In the genomic region with DNA sequence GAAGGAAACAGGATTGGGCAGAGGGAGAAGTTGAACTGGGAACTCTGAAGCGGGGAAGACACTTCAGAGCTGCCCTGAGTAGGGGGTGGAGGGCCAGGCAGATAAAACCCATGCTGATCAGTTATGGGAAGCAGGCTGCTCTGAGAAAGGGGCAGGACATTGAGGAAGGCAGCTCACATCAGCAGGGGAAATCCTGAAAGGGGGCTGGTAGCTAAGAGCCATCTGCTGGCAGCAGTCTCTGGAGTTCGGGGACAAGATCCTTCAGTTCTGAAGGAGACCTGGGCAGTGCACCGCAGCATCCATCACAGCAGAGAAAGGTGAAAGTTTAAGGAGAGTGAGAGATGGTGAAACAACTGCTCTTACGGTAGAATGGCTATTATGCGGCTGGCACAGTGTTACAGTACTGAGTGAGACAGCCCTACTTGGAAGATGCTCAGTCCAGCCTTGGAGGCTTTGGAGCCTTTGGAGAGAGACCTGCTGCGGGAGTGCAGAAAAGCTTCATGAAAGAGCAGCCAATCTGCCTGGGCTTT, we compare ENCODE assay signal across 19 cellular contexts. TPM values are rescaled to one million over a fixed set of nuclear protein-coding genes. Genes with fewer than 3 reads are reported as not detected.
DNase-seq lines count a peak whose midpoint lies in the region; ATAC-seq and TF ChIP-seq lines count a peak whose summit lies in the region.
"Had no signal": no experiment of that assay in that cellular context is flagged by ENCODE, and none has a peak within 500 bp of the region (broad histone marks: within the 10 kb centered on the region; RNA-seq: fewer than 3 reads in every experiment).

No MANE protein-coding gene starts in this region.

- H3K36me3 ChIP-seq in upper lobe of right lung, result no peaks in the 10 kb centered on the region
- H3K36me3 ChIP-seq: breast epithelium, SJSA1 had no signal

- peaks cover 7% of the 10 kb centered on the region for H3K4me1 Mint-ChIP-seq in activated CD8-positive, alpha-beta T cell treated with anti-CD3 and anti-CD28 coated beads, Interleukin-2, amount 10 ng/mL, durations not matched to agents 7 days and 5 days (ENCODE audit: low read depth)
- peaks cover 5% of the 10 kb centered on the region for H3K4me1 Mint-ChIP-seq in activated CD8-positive, alpha-beta T cell treated with anti-CD3 and anti-CD28 coated beads for 36 hours (ENCODE audit: low read depth)

- H3K27me3 Mint-ChIP-seq in activated CD8-positive, alpha-beta T cell treated with anti-CD3 and anti-CD28 coated beads, Interleukin-2, amount 10 ng/mL, durations not matched to agents 7 days and 5 days (ENCODE audit: low read depth), result peaks cover 21% of the 10 kb centered on the region
- peaks cover 3% of the 10 kb centered on the region for H3K27me3 Mint-ChIP-seq in activated CD8-positive, alpha-beta T cell treated with anti-CD3 and anti-CD28 coated beads for 36 hours

- H3K4me3 Mint-ChIP-seq in activated CD8-positive, alpha-beta T cell treated with anti-CD3 and anti-CD28 coated beads, Interleukin-2, amount 10 ng/mL, durations not matched to agents 7 days and 5 days, result no peak overlapping the region
- H3K4me3 Mint-ChIP-seq in activated CD8-positive, alpha-beta T cell treated with anti-CD3 and anti-CD28 coated beads for 36 hours, result no peak overlapping the region
- H3K4me3 Mint-ChIP-seq: CD14-positive monocyte, memory B cell, nephron progenitor cell had no signal

- H3K36me3 Mint-ChIP-seq in activated CD8-positive, alpha-beta T cell treated with anti-CD3 and anti-CD28 coated beads, Interleukin-2, amount 10 ng/mL, durations not matched to agents 7 days and 5 days (ENCODE audit: low read depth), result no peaks in the 10 kb centered on the region
- no peaks in the 10 kb centered on the region for H3K36me3 Mint-ChIP-seq in activated CD8-positive, alpha-beta T cell treated with anti-CD3 and anti-CD28 coated beads for 36 hours (ENCODE audit: low read depth)
- H3K36me3 Mint-ChIP-seq: CD14-positive monocyte, memory B cell had no signal

- no peaks in the 10 kb centered on the region for H3K9me3 ChIP-seq in upper lobe of right lung
- H3K9me3 ChIP-seq: breast epithelium, SJSA1 had no signal

- no peak overlapping the region for H3K27ac ChIP-seq in upper lobe of right lung
- H3K27ac ChIP-seq: breast epithelium, SJSA1 had no signal

- no peak for ATAC-seq in activated CD8-positive, alpha-beta T cell treated with anti-CD3 and anti-CD28 coated beads, Interleukin-2, amount 10 ng/mL, durations not matched to agents 7 days and 5 days
- ATAC-seq in activated CD8-positive, alpha-beta T cell treated with anti-CD3 and anti-CD28 coated beads for 36 hours, result no peak
- no peak for ATAC-seq in upper lobe of right lung
- no peak for ATAC-seq in HG03520 (IDR thresholded peaks at IDR 0.05; ENCODE audit: unreplicated experiment)
- ATAC-seq: activated naive CD4-positive, alpha-beta T cell treated with anti-CD3 and anti-CD28 coated beads, Interleukin-2, amount 50 U/mL, for 72 hours; HCT116 had no signal

- POLR2A ChIA-PET in activated CD8-positive, alpha-beta T cell treated with anti-CD3 and anti-CD28 coated beads, Interleukin-2, amount 10 ng/mL, durations not matched to agents 7 days and 5 days (lab: Charles Lee), result no interaction called here
- POLR2A ChIA-PET in activated CD8-positive, alpha-beta T cell treated with anti-CD3 and anti-CD28 coated beads for 36 hours (lab: Charles Lee), result interaction anchor here (1.5 kb wide), 1 partner anchor 17 kb away, joined by 3 read pairs; no protein-coding TSS in a partner anchor

- CTCF ChIA-PET in activated CD8-positive, alpha-beta T cell treated with anti-CD3 and anti-CD28 coated beads, Interleukin-2, amount 10 ng/mL, durations not matched to agents 7 days and 5 days (lab: Charles Lee), result interaction anchor here (0.8 to 1.2 kb wide), 3 partner anchors 27 to 67 kb away, joined by 3 to 4 read pairs (median 4); no protein-coding TSS in a partner anchor
- CTCF ChIA-PET in activated CD8-positive, alpha-beta T cell treated with anti-CD3 and anti-CD28 coated beads for 36 hours (lab: Charles Lee), result no interaction called here

- no peaks in the 10 kb centered on the region for H3K9me3 Mint-ChIP-seq in activated CD8-positive, alpha-beta T cell treated with anti-CD3 and anti-CD28 coated beads, Interleukin-2, amount 10 ng/mL, durations not matched to agents 7 days and 5 days (ENCODE audit: insufficient read depth)
- no peaks in the 10 kb centered on the region for H3K9me3 Mint-ChIP-seq in activated CD8-positive, alpha-beta T cell treated with anti-CD3 and anti-CD28 coated beads for 36 hours
- H3K9me3 Mint-ChIP-seq: activated naive CD4-positive, alpha-beta T cell treated with anti-CD3 and anti-CD28 coated beads, Interleukin-2, amount 50 U/mL, for 72 hours; CD14-positive monocyte; memory B cell; nephron progenitor cell had no signal

- peak overlapping the region; percentile 3 for H3K27ac Mint-ChIP-seq in activated CD8-positive, alpha-beta T cell treated with anti-CD3 and anti-CD28 coated beads, Interleukin-2, amount 10 ng/mL, durations not matched to agents 7 days and 5 days
- no peak overlapping the region for H3K27ac Mint-ChIP-seq in activated CD8-positive, alpha-beta T cell treated with anti-CD3 and anti-CD28 coated beads for 36 hours
- H3K27ac Mint-ChIP-seq: activated naive CD4-positive, alpha-beta T cell treated with anti-CD3 and anti-CD28 coated beads, Interleukin-2, amount 50 U/mL, for 72 hours; CD14-positive monocyte; memory B cell; nephron progenitor cell had no signal

- peaks cover 9% of the 10 kb centered on the region for H3K27me3 ChIP-seq in upper lobe of right lung
- H3K27me3 ChIP-seq: breast epithelium, SJSA1 had no signal

- TF ChIP-seq CTCF in activated CD8-positive, alpha-beta T cell treated with anti-CD3 and anti-CD28 coated beads for 36 hours (IDR thresholded peaks at IDR 0.05), result no peak
- no peak for TF ChIP-seq CTCF in upper lobe of right lung (IDR thresholded peaks at IDR 0.05)

- no peak overlapping the region for H3K4me3 ChIP-seq in upper lobe of right lung
- H3K4me3 ChIP-seq: breast epithelium, SJSA1 had no signal

- H3K4me1 ChIP-seq in upper lobe of right lung, result no peaks in the 10 kb centered on the region
- H3K4me1 ChIP-seq: breast epithelium had no signal

- DNase-seq in activated CD8-positive, alpha-beta T cell treated with anti-CD3 and anti-CD28 coated beads, Interleukin-2, amount 10 ng/mL, durations not matched to agents 7 days and 5 days, result no peak
- no peak for DNase-seq in activated CD8-positive, alpha-beta T cell treated with anti-CD3 and anti-CD28 coated beads for 36 hours
- DNase-seq in upper lobe of right lung, result peak; percentile 25
- DNase-seq: activated CD4-positive, alpha-beta T cell treated with anti-CD3 and anti-CD28 coated beads for 4 hours; NCI-H2029 treated with DMSO at 0.1 percent for 48 hours; NCI-H510A treated with DMSO at 0.1 percent for 48 hours; nephron progenitor cell; stimulated activated CD4-positive, alpha-beta T cell treated with anti-CD3 and anti-CD28 coated beads, Interleukin-12 subunit alpha, Interleukin-12 subunit beta, amount 100 ng/mL, for 4 hours; stimulated activated naive CD4-positive, alpha-beta T cell treated with Interleukin-2 at 50 U/mL for 16 hours; T-helper 9 cell; trophoblast cell had no signal

- intact Hi-C loops in activated CD8-positive, alpha-beta T cell treated with anti-CD3 and anti-CD28 coated beads for 36 hours (cut with micrococcal nuclease), result no loop called here
- intact Hi-C loops in upper lobe of right lung (cut with DNase I), result no loop called here

RNA-seq across cellular contexts. Expression of a gene that starts 5.4 kb away (rescaled TPM):
- total RNA-seq in activated CD8-positive, alpha-beta T cell treated with anti-CD3 and anti-CD28 coated beads, Interleukin-2, amount 10 ng/mL, durations not matched to agents 7 days and 5 days, result 100 to 1,000 TPM; 104 to 113 TPM
- 10 to 100 TPM; 38.1 to 40.3 TPM for total RNA-seq in activated CD8-positive, alpha-beta T cell treated with anti-CD3 and anti-CD28 coated beads for 36 hours
- 0.32 TPM for total RNA-seq in upper lobe of right lung

RNA-seq across cellular contexts. Expression of a gene that starts 15.1 kb away (rescaled TPM):
- total RNA-seq in activated CD8-positive, alpha-beta T cell treated with anti-CD3 and anti-CD28 coated beads, Interleukin-2, amount 10 ng/mL, durations not matched to agents 7 days and 5 days, result under 1 TPM; 0.34 to 0.68 TPM
- total RNA-seq in activated CD8-positive, alpha-beta T cell treated with anti-CD3 and anti-CD28 coated beads for 36 hours, result not detected
- total RNA-seq in upper lobe of right lung, result 0.52 TPM

RNA-seq across cellular contexts. Expression of a gene that starts 37.7 kb away (rescaled TPM):
- total RNA-seq in activated CD8-positive, alpha-beta T cell treated with anti-CD3 and anti-CD28 coated beads, Interleukin-2, amount 10 ng/mL, durations not matched to agents 7 days and 5 days, result not detected
- total RNA-seq in activated CD8-positive, alpha-beta T cell treated with anti-CD3 and anti-CD28 coated beads for 36 hours, result not detected
- total RNA-seq in upper lobe of right lung, result not detected
- total RNA-seq: A172; activated naive CD4-positive, alpha-beta T cell treated with anti-CD3 and anti-CD28 coated beads, Interleukin-2, amount 50 U/mL, for 72 hours; SJSA1 had no signal

RNA-seq across cellular contexts. Expression of a gene that starts 53.8 kb away (rescaled TPM):
- 100 to 1,000 TPM; 148 to 156 TPM for total RNA-seq in activated CD8-positive, alpha-beta T cell treated with anti-CD3 and anti-CD28 coated beads, Interleukin-2, amount 10 ng/mL, durations not matched to agents 7 days and 5 days
- 100 to 1,000 TPM; 207 to 208 TPM for total RNA-seq in activated CD8-positive, alpha-beta T cell treated with anti-CD3 and anti-CD28 coated beads for 36 hours
- total RNA-seq in upper lobe of right lung, result 74.4 TPM

Comparison
In these comparisons a context has a peak if more than half of its experiments do, and no peak if none do; other contexts are left out.
1. RNA of a gene that starts 5.4 kb away (total RNA-seq): 104 to 113 TPM in activated CD8-positive, alpha-beta T cell treated with anti-CD3 and anti-CD28 coated beads, Interleukin-2, amount 10 ng/mL, durations not matched to agents 7 days and 5 days and 38.1 to 40.3 TPM in activated CD8-positive, alpha-beta T cell treated with anti-CD3 and anti-CD28 coated beads for 36 hours; 0.32 TPM in upper lobe of right lung (single experiment); every median in the first group is over 10 times any median in the second.